ENCODE assay signal across 9 cellular contexts in genomic region chr22:38177926-38178604, GRCh38. TPM values are rescaled to one million over a fixed set of nuclear protein-coding genes. Genes with fewer than 3 reads are reported as not detected.
A peak's percentile ranks its signal among the peaks of the same experiment; 100 is the strongest.
DNase-seq lines count a peak whose midpoint lies in the region; ATAC-seq and TF ChIP-seq lines count a peak whose summit lies in the region.
"Had no signal": no experiment of that assay in that cellular context is flagged by ENCODE, and none has a peak within 500 bp of the region (broad histone marks: within the 10 kb centered on the region; RNA-seq: fewer than 3 reads in every experiment).

No MANE protein-coding gene starts in this region.

- intact Hi-C loops in activated CD4-positive, alpha-beta memory T cell treated with anti-CD3 and anti-CD28 coated beads for 36 hours (cut with micrococcal nuclease), result no loop called here

- DNase-seq in activated CD4-positive, alpha-beta memory T cell treated with anti-CD3 and anti-CD28 coated beads, Interleukin-2, amount 10 ng/mL, durations not matched to agents 7 days and 5 days, result no peak
- DNase-seq in activated CD4-positive, alpha-beta memory T cell treated with anti-CD3 and anti-CD28 coated beads for 36 hours, result no peak
- DNase-seq in fibroblast of pulmonary artery (ENCODE audit: low read depth) (peak; percentile 91), occipital lobe (lab: John Stamatoyannopoulos, UW) (peak; percentile 34), NAMALWA (ENCODE audit: low spot score) (no peak)
- no peak for DNase-seq in activated CD4-positive, alpha-beta T cell treated with anti-CD3 and anti-CD28 coated beads, Interleukin-2, amount 50 U/mL, for 1 hour
- no peak for DNase-seq in activated CD4-positive, alpha-beta T cell treated with anti-CD3 and anti-CD28 coated beads for 4 hours

- CTCF ChIA-PET in activated CD4-positive, alpha-beta memory T cell treated with anti-CD3 and anti-CD28 coated beads, Interleukin-2, amount 10 ng/mL, durations not matched to agents 7 days and 5 days (lab: Charles Lee), result no interaction called here
- CTCF ChIA-PET in activated CD4-positive, alpha-beta memory T cell treated with anti-CD3 and anti-CD28 coated beads for 36 hours (lab: Charles Lee), result interaction anchor here (1.7 kb wide), 1 partner anchor 63 kb away, joined by 5 read pairs; no protein-coding TSS in a partner anchor

- no peak for TF ChIP-seq CTCF in fibroblast of pulmonary artery (IDR thresholded peaks at IDR 0.05; ENCODE audit: low read length, missing control alignments)

- H3K4me3 Mint-ChIP-seq in activated CD4-positive, alpha-beta memory T cell treated with anti-CD3 and anti-CD28 coated beads, Interleukin-2, amount 10 ng/mL, durations not matched to agents 7 days and 5 days, result no peak overlapping the region
- H3K4me3 Mint-ChIP-seq in activated CD4-positive, alpha-beta memory T cell treated with anti-CD3 and anti-CD28 coated beads for 36 hours, result no peak overlapping the region
- H3K4me3 Mint-ChIP-seq: activated naive CD8-positive, alpha-beta T cell had no signal

- H3K36me3 Mint-ChIP-seq in activated CD4-positive, alpha-beta memory T cell treated with anti-CD3 and anti-CD28 coated beads, Interleukin-2, amount 10 ng/mL, durations not matched to agents 7 days and 5 days (ENCODE audit: low read depth), result peaks cover 18% of the 10 kb centered on the region
- H3K36me3 Mint-ChIP-seq in activated CD4-positive, alpha-beta memory T cell treated with anti-CD3 and anti-CD28 coated beads for 36 hours, result no peaks in the 10 kb centered on the region
- H3K36me3 Mint-ChIP-seq: activated naive CD8-positive, alpha-beta T cell had no signal

- no peaks in the 10 kb centered on the region for H3K27me3 Mint-ChIP-seq in activated CD4-positive, alpha-beta memory T cell treated with anti-CD3 and anti-CD28 coated beads, Interleukin-2, amount 10 ng/mL, durations not matched to agents 7 days and 5 days
- no peaks in the 10 kb centered on the region for H3K27me3 Mint-ChIP-seq in activated CD4-positive, alpha-beta memory T cell treated with anti-CD3 and anti-CD28 coated beads for 36 hours
- H3K27me3 Mint-ChIP-seq: activated naive CD8-positive, alpha-beta T cell had no signal

- H3K4me1 Mint-ChIP-seq in activated CD4-positive, alpha-beta memory T cell treated with anti-CD3 and anti-CD28 coated beads, Interleukin-2, amount 10 ng/mL, durations not matched to agents 7 days and 5 days, result peaks cover 87% of the 10 kb centered on the region
- H3K4me1 Mint-ChIP-seq in activated CD4-positive, alpha-beta memory T cell treated with anti-CD3 and anti-CD28 coated beads for 36 hours (ENCODE audit: low read depth), result peaks cover 70% of the 10 kb centered on the region

- POLR2A ChIA-PET in activated CD4-positive, alpha-beta memory T cell treated with anti-CD3 and anti-CD28 coated beads, Interleukin-2, amount 10 ng/mL, durations not matched to agents 7 days and 5 days (lab: Charles Lee), result interaction anchor here (1.2 to 4.1 kb wide), 4 partner anchors 14 to 37 kb away, joined by 3 to 46 read pairs (median 3); partner anchors contain the start of gene MAFF
- POLR2A ChIA-PET in activated CD4-positive, alpha-beta memory T cell treated with anti-CD3 and anti-CD28 coated beads for 36 hours (lab: Charles Lee), result no interaction called here

- peak overlapping the region; percentile 49 for H3K27ac Mint-ChIP-seq in activated CD4-positive, alpha-beta memory T cell treated with anti-CD3 and anti-CD28 coated beads, Interleukin-2, amount 10 ng/mL, durations not matched to agents 7 days and 5 days
- no peak overlapping the region for H3K27ac Mint-ChIP-seq in activated CD4-positive, alpha-beta memory T cell treated with anti-CD3 and anti-CD28 coated beads for 36 hours

- ATAC-seq in SK-N-SH treated with all-trans-retinoic acid at 6 μM for 48 hours, result peak; percentile 60

- no peak overlapping the region for H3K4me3 ChIP-seq in fibroblast of pulmonary artery (replicated peaks; ENCODE audit: low read depth, low read length)

- H3K9me3 Mint-ChIP-seq in activated CD4-positive, alpha-beta memory T cell treated with anti-CD3 and anti-CD28 coated beads, Interleukin-2, amount 10 ng/mL, durations not matched to agents 7 days and 5 days, result no peaks in the 10 kb centered on the region
- no peaks in the 10 kb centered on the region for H3K9me3 Mint-ChIP-seq in activated CD4-positive, alpha-beta memory T cell treated with anti-CD3 and anti-CD28 coated beads for 36 hours

TF ChIP-seq in SK-N-SH treated with all-trans-retinoic acid at 6 μM for 48 hours, 23 proteins besides CTCF, POLR2A, EP300 and RAD21:
- no peak for TF ChIP-seq RARB (CRISPR knock-in tag; IDR thresholded peaks at IDR 0.05)
- TF ChIP-seq ISL1 (CRISPR knock-in tag; IDR thresholded peaks at IDR 0.05), result no peak
- no peak for TF ChIP-seq ZFP3 (CRISPR knock-in tag; IDR thresholded peaks at IDR 0.05)
- TF ChIP-seq BACH2 (CRISPR knock-in tag; IDR thresholded peaks at IDR 0.05; ENCODE audit: borderline replicate concordance), result no peak
- TF ChIP-seq ZNF8 (CRISPR knock-in tag; IDR thresholded peaks at IDR 0.05), result no peak
- no peak for TF ChIP-seq ZC3H10 (CRISPR knock-in tag; IDR thresholded peaks at IDR 0.05)
- TF ChIP-seq CSDC2 (CRISPR knock-in tag; IDR thresholded peaks at IDR 0.05), result no peak
- TF ChIP-seq, protein P1, sequence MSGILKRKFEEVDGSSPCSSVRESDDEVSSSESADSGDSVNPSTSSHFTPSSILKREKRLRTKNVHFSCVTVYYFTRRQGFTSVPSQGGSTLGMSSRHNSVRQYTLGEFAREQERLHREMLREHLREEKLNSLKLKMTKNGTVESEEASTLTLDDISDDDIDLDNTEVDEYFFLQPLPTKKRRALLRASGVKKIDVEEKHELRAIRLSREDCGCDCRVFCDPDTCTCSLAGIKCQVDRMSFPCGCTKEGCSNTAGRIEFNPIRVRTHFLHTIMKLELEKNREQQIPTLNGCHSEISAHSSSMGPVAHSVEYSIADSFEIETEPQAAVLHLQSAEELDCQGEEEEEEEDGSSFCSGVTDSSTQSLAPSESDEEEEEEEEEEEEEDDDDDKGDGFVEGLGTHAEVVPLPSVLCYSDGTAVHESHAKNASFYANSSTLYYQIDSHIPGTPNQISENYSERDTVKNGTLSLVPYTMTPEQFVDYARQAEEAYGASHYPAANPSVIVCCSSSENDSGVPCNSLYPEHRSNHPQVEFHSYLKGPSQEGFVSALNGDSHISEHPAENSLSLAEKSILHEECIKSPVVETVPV (CRISPR knock-in tag; IDR thresholded peaks at IDR 0.05), result no peak
- TF ChIP-seq TOX (CRISPR knock-in tag; IDR thresholded peaks at IDR 0.05; ENCODE audit: borderline replicate concordance), result no peak

RNA-seq across cellular contexts. Expression of gene PLA2G6, which starts 3.6 kb away (rescaled TPM):
- total RNA-seq in activated CD4-positive, alpha-beta memory T cell treated with anti-CD3 and anti-CD28 coated beads, Interleukin-2, amount 10 ng/mL, durations not matched to agents 7 days and 5 days, result 10 to 100 TPM; 80.7 to 85.7 TPM
- total RNA-seq in activated CD4-positive, alpha-beta memory T cell treated with anti-CD3 and anti-CD28 coated beads for 36 hours, result 10 to 100 TPM; 63.7 to 69.5 TPM
- total RNA-seq in occipital lobe, result 15.8 TPM

RNA-seq across cellular contexts. Expression of gene MAFF, which starts 23.7 kb away (rescaled TPM):
- total RNA-seq in activated CD4-positive, alpha-beta memory T cell treated with anti-CD3 and anti-CD28 coated beads, Interleukin-2, amount 10 ng/mL, durations not matched to agents 7 days and 5 days, result 10 to 100 TPM; 15.3 to 16.4 TPM
- total RNA-seq in activated CD4-positive, alpha-beta memory T cell treated with anti-CD3 and anti-CD28 coated beads for 36 hours, result 10 to 100 TPM; 15.5 to 15.9 TPM
- total RNA-seq in occipital lobe, result 3.1 TPM

Comparison
In these comparisons a context has a peak if more than half of its experiments do, and no peak if none do; other contexts are left out.
1. DNase-seq: peak in fibroblast of pulmonary artery (single experiment) and occipital lobe (single experiment); none in activated CD4-positive, alpha-beta memory T cell treated with anti-CD3 and anti-CD28 coated beads, Interleukin-2, amount 10 ng/mL, durations not matched to agents 7 days and 5 days (single experiment), activated CD4-positive, alpha-beta memory T cell treated with anti-CD3 and anti-CD28 coated beads for 36 hours (single experiment), activated CD4-positive, alpha-beta T cell treated with anti-CD3 and anti-CD28 coated beads, Interleukin-2, amount 50 U/mL, for 1 hour (single experiment), activated CD4-positive, alpha-beta T cell treated with anti-CD3 and anti-CD28 coated beads for 4 hours (0 of 2) and NAMALWA (single experiment).